ENCODE assay signal across 9 cellular contexts in genomic region chr7:139032473-139032872, GRCh38. TPM values are rescaled to one million over a fixed set of nuclear protein-coding genes. Genes with fewer than 3 reads are reported as not detected.
"Had no signal": no experiment of that assay in that cellular context is flagged by ENCODE, and none has a peak within 500 bp of the region (broad histone marks: within the 10 kb centered on the region; RNA-seq: fewer than 3 reads in every experiment).

No MANE protein-coding gene starts in this region.

- DNase-seq: GM23248, GOT3, H7, HFFc6 had no signal

- H3K27ac ChIP-seq: GM23248, HL-60 had no signal

- H3K4me3 Mint-ChIP-seq: HFFc6 had no signal

- H3K4me3 ChIP-seq: GM23248, HAP-1 had no signal

- H3K9ac ChIP-seq: GM23248 had no signal

- ATAC-seq: HCT116, HepG2 had no signal

- H3K27me3 Mint-ChIP-seq: IgD-negative memory B cell had no signal

- H3K9me3 Mint-ChIP-seq: HFFc6, IgD-negative memory B cell had no signal

- H3K27ac Mint-ChIP-seq: HFFc6, IgD-negative memory B cell had no signal

- H3K9me3 ChIP-seq: HAP-1 had no signal

RNA-seq across cellular contexts. Expression of gene KIAA1549, which starts 51.3 kb away (rescaled TPM):
- polyA plus RNA-seq: IgD-negative memory B cell had no signal
